In genomic region chr10:28291881-28292297, GRCh38 we compare ENCODE assay signal across 1 cellular context.
TF ChIP-seq lines count a peak whose summit lies in the region.

No MANE protein-coding gene starts in this region.

TF ChIP-seq in K562, 482 proteins besides CTCF, POLR2A, EP300 and RAD21 (continued from another document):
- no peak for TF ChIP-seq MBD1 (CRISPR knock-in tag; IDR thresholded peaks at IDR 0.05)
- TF ChIP-seq CTBP1 (IDR thresholded peaks at IDR 0.05; ENCODE audit: borderline replicate concordance), result no peak
- TF ChIP-seq ZNF778 (CRISPR knock-in tag; IDR thresholded peaks at IDR 0.05), result no peak
- no peak for TF ChIP-seq SIN3A (IDR thresholded peaks at IDR 0.05; ENCODE audit: borderline replicate concordance in 2 of 2, control insufficient read depth in 1 of 2, low read depth in 2 of 2, low read length in 2 of 2)
- TF ChIP-seq, protein P1, sequence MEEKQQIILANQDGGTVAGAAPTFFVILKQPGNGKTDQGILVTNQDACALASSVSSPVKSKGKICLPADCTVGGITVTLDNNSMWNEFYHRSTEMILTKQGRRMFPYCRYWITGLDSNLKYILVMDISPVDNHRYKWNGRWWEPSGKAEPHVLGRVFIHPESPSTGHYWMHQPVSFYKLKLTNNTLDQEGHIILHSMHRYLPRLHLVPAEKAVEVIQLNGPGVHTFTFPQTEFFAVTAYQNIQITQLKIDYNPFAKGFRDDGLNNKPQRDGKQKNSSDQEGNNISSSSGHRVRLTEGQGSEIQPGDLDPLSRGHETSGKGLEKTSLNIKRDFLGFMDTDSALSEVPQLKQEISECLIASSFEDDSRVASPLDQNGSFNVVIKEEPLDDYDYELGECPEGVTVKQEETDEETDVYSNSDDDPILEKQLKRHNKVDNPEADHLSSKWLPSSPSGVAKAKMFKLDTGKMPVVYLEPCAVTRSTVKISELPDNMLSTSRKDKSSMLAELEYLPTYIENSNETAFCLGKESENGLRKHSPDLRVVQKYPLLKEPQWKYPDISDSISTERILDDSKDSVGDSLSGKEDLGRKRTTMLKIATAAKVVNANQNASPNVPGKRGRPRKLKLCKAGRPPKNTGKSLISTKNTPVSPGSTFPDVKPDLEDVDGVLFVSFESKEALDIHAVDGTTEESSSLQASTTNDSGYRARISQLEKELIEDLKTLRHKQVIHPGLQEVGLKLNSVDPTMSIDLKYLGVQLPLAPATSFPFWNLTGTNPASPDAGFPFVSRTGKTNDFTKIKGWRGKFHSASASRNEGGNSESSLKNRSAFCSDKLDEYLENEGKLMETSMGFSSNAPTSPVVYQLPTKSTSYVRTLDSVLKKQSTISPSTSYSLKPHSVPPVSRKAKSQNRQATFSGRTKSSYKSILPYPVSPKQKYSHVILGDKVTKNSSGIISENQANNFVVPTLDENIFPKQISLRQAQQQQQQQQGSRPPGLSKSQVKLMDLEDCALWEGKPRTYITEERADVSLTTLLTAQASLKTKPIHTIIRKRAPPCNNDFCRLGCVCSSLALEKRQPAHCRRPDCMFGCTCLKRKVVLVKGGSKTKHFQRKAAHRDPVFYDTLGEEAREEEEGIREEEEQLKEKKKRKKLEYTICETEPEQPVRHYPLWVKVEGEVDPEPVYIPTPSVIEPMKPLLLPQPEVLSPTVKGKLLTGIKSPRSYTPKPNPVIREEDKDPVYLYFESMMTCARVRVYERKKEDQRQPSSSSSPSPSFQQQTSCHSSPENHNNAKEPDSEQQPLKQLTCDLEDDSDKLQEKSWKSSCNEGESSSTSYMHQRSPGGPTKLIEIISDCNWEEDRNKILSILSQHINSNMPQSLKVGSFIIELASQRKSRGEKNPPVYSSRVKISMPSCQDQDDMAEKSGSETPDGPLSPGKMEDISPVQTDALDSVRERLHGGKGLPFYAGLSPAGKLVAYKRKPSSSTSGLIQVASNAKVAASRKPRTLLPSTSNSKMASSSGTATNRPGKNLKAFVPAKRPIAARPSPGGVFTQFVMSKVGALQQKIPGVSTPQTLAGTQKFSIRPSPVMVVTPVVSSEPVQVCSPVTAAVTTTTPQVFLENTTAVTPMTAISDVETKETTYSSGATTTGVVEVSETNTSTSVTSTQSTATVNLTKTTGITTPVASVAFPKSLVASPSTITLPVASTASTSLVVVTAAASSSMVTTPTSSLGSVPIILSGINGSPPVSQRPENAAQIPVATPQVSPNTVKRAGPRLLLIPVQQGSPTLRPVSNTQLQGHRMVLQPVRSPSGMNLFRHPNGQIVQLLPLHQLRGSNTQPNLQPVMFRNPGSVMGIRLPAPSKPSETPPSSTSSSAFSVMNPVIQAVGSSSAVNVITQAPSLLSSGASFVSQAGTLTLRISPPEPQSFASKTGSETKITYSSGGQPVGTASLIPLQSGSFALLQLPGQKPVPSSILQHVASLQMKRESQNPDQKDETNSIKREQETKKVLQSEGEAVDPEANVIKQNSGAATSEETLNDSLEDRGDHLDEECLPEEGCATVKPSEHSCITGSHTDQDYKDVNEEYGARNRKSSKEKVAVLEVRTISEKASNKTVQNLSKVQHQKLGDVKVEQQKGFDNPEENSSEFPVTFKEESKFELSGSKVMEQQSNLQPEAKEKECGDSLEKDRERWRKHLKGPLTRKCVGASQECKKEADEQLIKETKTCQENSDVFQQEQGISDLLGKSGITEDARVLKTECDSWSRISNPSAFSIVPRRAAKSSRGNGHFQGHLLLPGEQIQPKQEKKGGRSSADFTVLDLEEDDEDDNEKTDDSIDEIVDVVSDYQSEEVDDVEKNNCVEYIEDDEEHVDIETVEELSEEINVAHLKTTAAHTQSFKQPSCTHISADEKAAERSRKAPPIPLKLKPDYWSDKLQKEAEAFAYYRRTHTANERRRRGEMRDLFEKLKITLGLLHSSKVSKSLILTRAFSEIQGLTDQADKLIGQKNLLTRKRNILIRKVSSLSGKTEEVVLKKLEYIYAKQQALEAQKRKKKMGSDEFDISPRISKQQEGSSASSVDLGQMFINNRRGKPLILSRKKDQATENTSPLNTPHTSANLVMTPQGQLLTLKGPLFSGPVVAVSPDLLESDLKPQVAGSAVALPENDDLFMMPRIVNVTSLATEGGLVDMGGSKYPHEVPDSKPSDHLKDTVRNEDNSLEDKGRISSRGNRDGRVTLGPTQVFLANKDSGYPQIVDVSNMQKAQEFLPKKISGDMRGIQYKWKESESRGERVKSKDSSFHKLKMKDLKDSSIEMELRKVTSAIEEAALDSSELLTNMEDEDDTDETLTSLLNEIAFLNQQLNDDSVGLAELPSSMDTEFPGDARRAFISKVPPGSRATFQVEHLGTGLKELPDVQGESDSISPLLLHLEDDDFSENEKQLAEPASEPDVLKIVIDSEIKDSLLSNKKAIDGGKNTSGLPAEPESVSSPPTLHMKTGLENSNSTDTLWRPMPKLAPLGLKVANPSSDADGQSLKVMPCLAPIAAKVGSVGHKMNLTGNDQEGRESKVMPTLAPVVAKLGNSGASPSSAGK (IDR thresholded peaks at IDR 0.05), result no peak
- TF ChIP-seq TRIM25 (IDR thresholded peaks at IDR 0.05; ENCODE audit: borderline replicate concordance), result no peak
- TF ChIP-seq CHD4 (IDR thresholded peaks at IDR 0.05; ENCODE audit: insufficient read depth, insufficient replicate concordance, low read depth, low read length, poor library complexity, severe bottlenecking), result no peak
- TF ChIP-seq ATF3 (IDR thresholded peaks at IDR 0.05), result peak; percentile 21; the same call in 1 of the 2 replicates
- no peak for TF ChIP-seq ATF3 (CRISPR knock-in tag; conservative IDR thresholded peaks at IDR 0.05)
- no peak for TF ChIP-seq SNIP1 (IDR thresholded peaks at IDR 0.05; ENCODE audit: low read depth)
- no peak for TF ChIP-seq SAFB2 (IDR thresholded peaks at IDR 0.05; ENCODE audit: borderline replicate concordance, low read depth, low read length, severe bottlenecking)
- TF ChIP-seq EGR1 (conservative IDR thresholded peaks at IDR 0.05), result peak; percentile 67
- no peak for TF ChIP-seq MEF2D (tag; conservative IDR thresholded peaks at IDR 0.05; ENCODE audit: low read depth)
- TF ChIP-seq RNF219 (CRISPR knock-in tag; IDR thresholded peaks at IDR 0.05), result no peak
